In genomic region chr3:13352621-13353131, GRCh38 we compare ENCODE assay signal across 11 cellular contexts.
DNase-seq lines count a peak whose midpoint lies in the region; ATAC-seq and TF ChIP-seq lines count a peak whose summit lies in the region.
"Had no signal": no experiment of that assay in that cellular context is flagged by ENCODE, and none has a peak within 500 bp of the region (broad histone marks: within the 10 kb centered on the region; RNA-seq: fewer than 3 reads in every experiment).

No MANE protein-coding gene starts in this region.

- no peak overlapping the region for H2BK12ac ChIP-seq in neuronal stem cell (ENCODE audit: low read length)

- no peak overlapping the region for H3K4me3 Mint-ChIP-seq in CD8-positive, alpha-beta memory T cell
- no peak overlapping the region for H3K4me3 Mint-ChIP-seq in activated T-helper 17 cell treated with anti-CD3 and anti-CD28 coated beads, Interleukin-2, amount 50 U/mL, for 72 hours

- H3K27ac Mint-ChIP-seq in CD8-positive, alpha-beta memory T cell: peak overlapping the region in 5 of 8 donors; percentile 24 to 93 (median 69)
- H3K27ac Mint-ChIP-seq in activated T-helper 17 cell treated with anti-CD3 and anti-CD28 coated beads, Interleukin-2, amount 50 U/mL, for 72 hours: peak overlapping the region; percentile 84

- H3K36me3 ChIP-seq in CD8-positive, alpha-beta memory T cell (ENCODE audit: insufficient read depth, low read length): peaks cover 78% of the 10 kb centered on the region
- H3K36me3 ChIP-seq in Loucy (ENCODE audit: insufficient read depth, low read length): peaks cover 95% of the 10 kb centered on the region
- peaks cover 44 to 84% of the 10 kb centered on the region in 2 donors for H3K36me3 ChIP-seq in neuronal stem cell (replicated peaks in 1 of 2; ENCODE audit: control insufficient read depth in 2 of 2, insufficient read depth in 2 of 2, low read length in 2 of 2)

- H4K20me1 ChIP-seq in Loucy (ENCODE audit: insufficient read depth, low read length, poor library complexity, severe bottlenecking): no peaks in the 10 kb centered on the region

- no CpG with 5 or more reads among the region's 7 CpGs for WGBS in neuronal stem cell (ENCODE audit: extremely low coverage in 2 of 2, insufficient read length in 2 of 2, insufficient replicate concordance in 1 of 2), 2 donors

- peaks cover 3% of the 10 kb centered on the region for H3K79me1 ChIP-seq in neuronal stem cell (ENCODE audit: low read depth, low read length)

- no peak overlapping the region for H2AK5ac ChIP-seq in neuronal stem cell (ENCODE audit: low read depth, low read length)

- H2BK5ac ChIP-seq in neuronal stem cell (ENCODE audit: low read length): no peak overlapping the region

- H3K23ac ChIP-seq in neuronal stem cell (ENCODE audit: low read depth, low read length, poor library complexity): peak overlapping the region; percentile 8

- H3K4me1 Mint-ChIP-seq in CD8-positive, alpha-beta memory T cell: peaks cover 21 to 29% (median 27%) of the 10 kb centered on the region in 3 donors
- peaks cover 20% of the 10 kb centered on the region for H3K4me1 Mint-ChIP-seq in activated T-helper 17 cell treated with anti-CD3 and anti-CD28 coated beads, Interleukin-2, amount 50 U/mL, for 72 hours

- H4K8ac ChIP-seq in neuronal stem cell (ENCODE audit: low read depth, low read length): no peak overlapping the region

- no peaks in the 10 kb centered on the region for H3K79me2 ChIP-seq in Loucy (ENCODE audit: insufficient read depth, low read length)

- CTCF ChIA-PET in CD8-positive, alpha-beta memory T cell (lab: Charles Lee): interaction anchor here (10.2 kb wide), 1 partner anchor 102 kb away, joined by 125 read pairs; no protein-coding TSS in a partner anchor

- H2AFZ ChIP-seq in Loucy (ENCODE audit: low read length): no peak overlapping the region
- no peak overlapping the region for H2AFZ ChIP-seq in neuronal stem cell (ENCODE audit: low read length)

- no peak overlapping the region for H4K91ac ChIP-seq in neuronal stem cell (ENCODE audit: low read depth, low read length, poor library complexity)

- no peak overlapping the region for H3K14ac ChIP-seq in neuronal stem cell (ENCODE audit: low read length)

- peaks cover 9 to 94% (median 28%) of the 10 kb centered on the region in 3 donors for H3K36me3 Mint-ChIP-seq in CD8-positive, alpha-beta memory T cell
- H3K36me3 Mint-ChIP-seq in activated T-helper 17 cell treated with anti-CD3 and anti-CD28 coated beads, Interleukin-2, amount 50 U/mL, for 72 hours (ENCODE audit: low read depth): peaks cover 95% of the 10 kb centered on the region

- H3K4me3 ChIP-seq in CD8-positive, alpha-beta memory T cell (ENCODE audit: low read length): no peak overlapping the region
- H3K4me3 ChIP-seq in Loucy (ENCODE audit: low read length, poor library complexity, severe bottlenecking) (no peak overlapping the region), neuronal stem cell (ENCODE audit: low read length in 2 of 2) (no peak overlapping the region)

- no peak overlapping the region for H2BK15ac ChIP-seq in neuronal stem cell (ENCODE audit: low read length)

- DNase-seq in CD8-positive, alpha-beta memory T cell: no peak
- DNase-seq in neuronal stem cell (ENCODE audit: low spot score): no peak
- no peak for DNase-seq in dedifferentiated amniotic fluid mesenchymal stem cell (ENCODE audit: extremely low spot score)
- no peak for DNase-seq in NCI-H2081 treated with DMSO at 0.1 percent for 48 hours (lab: John Stamatoyannopoulos, UW)
- no peak for DNase-seq in NCI-H446 (lab: John Stamatoyannopoulos, UW)
- DNase-seq: hippocampal formation, NCI-H69 had no signal

- peaks cover 25% of the 10 kb centered on the region for H3K4me1 ChIP-seq in CD8-positive, alpha-beta memory T cell (ENCODE audit: insufficient read depth, low read length)
- H3K4me1 ChIP-seq in Loucy (ENCODE audit: insufficient read depth, low read length, poor library complexity, severe bottlenecking) (peaks cover 24% of the 10 kb centered on the region), neuronal stem cell (ENCODE audit: control insufficient read depth in 2 of 2, insufficient read depth in 1 of 2, low read depth in 1 of 2, low read length in 2 of 2) (peaks cover 18 to 22% of the 10 kb centered on the region in 2 donors)

- no peaks in the 10 kb centered on the region for H3K27me3 ChIP-seq in CD8-positive, alpha-beta memory T cell (ENCODE audit: insufficient read depth, low read length, poor library complexity, severe bottlenecking)
- no peaks in the 10 kb centered on the region for H3K27me3 ChIP-seq in Loucy (ENCODE audit: insufficient read depth, low read length, poor library complexity, severe bottlenecking)
- no peaks in the 10 kb centered on the region for H3K27me3 ChIP-seq in neuronal stem cell (ENCODE audit: control insufficient read depth in 3 of 3, insufficient read depth in 3 of 3, low read depth in 1 of 3, low read length in 3 of 3)

- no peaks in the 10 kb centered on the region for H3F3A ChIP-seq in Loucy (ENCODE audit: low read depth)

- no peak for ATAC-seq in activated T-helper 17 cell treated with anti-CD3 and anti-CD28 coated beads, Interleukin-2, amount 50 U/mL, for 72 hours (replicated peaks)
- no peak for ATAC-seq in HG03565 (IDR thresholded peaks at IDR 0.05; ENCODE audit: unreplicated experiment)
- ATAC-seq: right cardiac atrium had no signal

- no peak overlapping the region for H3K18ac ChIP-seq in neuronal stem cell (ENCODE audit: low read length)

- H3K4ac ChIP-seq in neuronal stem cell (ENCODE audit: low read length): no peak overlapping the region

- peak overlapping the region; percentile 55 for H3K4me2 ChIP-seq in Loucy (ENCODE audit: low read depth, low read length, poor library complexity, severe bottlenecking)
- no peak overlapping the region for H3K4me2 ChIP-seq in neuronal stem cell (ENCODE audit: insufficient read depth, low read length, poor library complexity, severe bottlenecking)

- H3K9me3 Mint-ChIP-seq in CD8-positive, alpha-beta memory T cell: no peaks in the 10 kb centered on the region
- no peaks in the 10 kb centered on the region for H3K9me3 Mint-ChIP-seq in activated T-helper 17 cell treated with anti-CD3 and anti-CD28 coated beads, Interleukin-2, amount 50 U/mL, for 72 hours

- peak overlapping the region; percentile 35 for H3K27ac ChIP-seq in CD8-positive, alpha-beta memory T cell (ENCODE audit: low read depth, low read length)
- H3K27ac ChIP-seq in neuronal stem cell (replicated peaks; ENCODE audit: low read length): no peak overlapping the region

- TF ChIP-seq CTCF in Loucy (conservative IDR thresholded peaks at IDR 0.05; ENCODE audit: low read length): no peak

- no peaks in the 10 kb centered on the region for H3K9me3 ChIP-seq in CD8-positive, alpha-beta memory T cell (ENCODE audit: low read length)
- H3K9me3 ChIP-seq in Loucy (ENCODE audit: insufficient read depth, low read depth, low read length) (no peaks in the 10 kb centered on the region), neuronal stem cell (replicated peaks in 1 of 2; ENCODE audit: control insufficient read depth in 2 of 2, insufficient read depth in 1 of 2, low read depth in 1 of 2, low read length in 2 of 2) (peaks cover 0 to 7% of the 10 kb centered on the region in 2 donors)

- H2BK120ac ChIP-seq in neuronal stem cell (ENCODE audit: low read depth, low read length): no peak overlapping the region

- no peaks in the 10 kb centered on the region for H3K27me3 Mint-ChIP-seq in CD8-positive, alpha-beta memory T cell
- H3K27me3 Mint-ChIP-seq in activated T-helper 17 cell treated with anti-CD3 and anti-CD28 coated beads, Interleukin-2, amount 50 U/mL, for 72 hours: no peaks in the 10 kb centered on the region

- H3K9me2 ChIP-seq in Loucy (replicated peaks; ENCODE audit: low read depth, low read length): no peaks in the 10 kb centered on the region

- H3K9ac ChIP-seq in Loucy (ENCODE audit: low read depth, low read length, poor library complexity, severe bottlenecking): peak overlapping the region; percentile 57
- no peak overlapping the region for H3K9ac ChIP-seq in neuronal stem cell (ENCODE audit: low read depth, low read length, poor library complexity)

- POLR2A ChIA-PET in CD8-positive, alpha-beta memory T cell (lab: Charles Lee): no interaction called here
